ENCODE assay signal across 1 cellular context in the genomic region with DNA sequence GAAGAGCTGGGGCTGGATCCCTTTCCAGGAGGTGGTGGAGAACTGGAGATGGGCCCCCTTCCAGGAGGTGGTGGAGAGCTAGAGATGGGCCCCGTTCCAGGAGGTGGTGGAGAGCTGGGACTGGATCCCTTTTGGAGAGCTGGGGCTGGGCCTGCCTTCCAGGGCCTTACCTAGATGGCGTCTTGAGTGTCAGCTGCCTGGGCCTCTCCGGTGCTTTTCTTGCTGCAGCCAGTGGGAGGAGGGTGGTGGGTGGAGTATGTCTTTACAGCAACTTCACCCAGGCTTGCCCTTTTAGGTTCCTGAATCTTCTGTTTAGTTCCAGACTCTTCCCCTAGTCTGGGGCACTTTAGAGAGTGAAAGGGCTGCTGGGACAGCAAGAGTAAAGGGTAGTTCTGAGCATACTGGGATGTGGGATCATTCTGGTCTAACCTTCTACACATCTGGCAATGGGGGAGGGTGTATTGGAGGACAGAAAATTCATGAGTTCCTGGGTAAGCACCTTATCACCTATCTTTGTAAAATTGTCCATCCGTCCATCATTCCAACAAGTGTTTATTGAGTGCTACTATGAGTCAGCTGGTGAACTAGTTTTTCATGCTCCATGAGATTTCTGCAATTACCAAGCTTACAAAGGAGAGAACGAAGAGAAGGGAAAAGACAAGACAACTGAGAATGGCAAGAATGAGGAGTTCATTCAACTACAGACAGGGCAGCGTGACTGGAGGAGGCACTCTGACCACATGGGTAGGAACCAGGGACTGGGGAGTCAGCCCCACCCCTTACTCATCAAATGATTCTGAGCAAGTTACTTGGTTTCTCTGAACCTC.
TF ChIP-seq lines count a peak whose summit lies in the region.

No MANE protein-coding gene starts in this region.

TF ChIP-seq in K562, 482 proteins besides CTCF, POLR2A, EP300 and RAD21:
- TF ChIP-seq GATA2 (CRISPR knock-in tag; IDR thresholded peaks at IDR 0.05), result peak; percentile 10; the same call in 1 of the 2 replicates
- TF ChIP-seq RCOR1 (IDR thresholded peaks at IDR 0.05; ENCODE audit: borderline replicate concordance in 1 of 2, low read depth in 2 of 2, low read length in 2 of 2), result peak in 1 of 2 experiments; percentile 19; a peak in 1 of 4 replicates
- no peak for TF ChIP-seq MYNN (IDR thresholded peaks at IDR 0.05)
- no peak for TF ChIP-seq MYNN (CRISPR knock-in tag; IDR thresholded peaks at IDR 0.05)
- no peak for TF ChIP-seq BRD9 (IDR thresholded peaks at IDR 0.05; ENCODE audit: low read depth, partially characterized antibody)
- 0 out of 2 replicates have a peak, but pooled peaks have one; percentile 4 for TF ChIP-seq TCF3 (CRISPR knock-in tag; IDR thresholded peaks at IDR 0.05)
- TF ChIP-seq FOSL1 (tag; conservative IDR thresholded peaks at IDR 0.05), result peak; percentile 34; the same call in 1 of the 2 replicates
- 0 out of 3 replicates have a peak, but pooled peaks of 1 of the 2 experiments have one; percentile 20 for TF ChIP-seq CBX3 (IDR thresholded peaks at IDR 0.05; ENCODE audit: borderline replicate concordance in 1 of 2, low read length in 2 of 2)
- TF ChIP-seq MED1 (CRISPR knock-in tag; IDR thresholded peaks at IDR 0.05; ENCODE audit: borderline replicate concordance), result no peak
- TF ChIP-seq NFE2 (IDR thresholded peaks at IDR 0.05; ENCODE audit: low read depth), result peak; percentile 11; the same call in 1 of the 2 replicates
- TF ChIP-seq ZNF134 (CRISPR knock-in tag; conservative IDR thresholded peaks at IDR 0.05), result no peak
- no peak for TF ChIP-seq SUPT5H (IDR thresholded peaks at IDR 0.05)
- TF ChIP-seq, protein P1, sequence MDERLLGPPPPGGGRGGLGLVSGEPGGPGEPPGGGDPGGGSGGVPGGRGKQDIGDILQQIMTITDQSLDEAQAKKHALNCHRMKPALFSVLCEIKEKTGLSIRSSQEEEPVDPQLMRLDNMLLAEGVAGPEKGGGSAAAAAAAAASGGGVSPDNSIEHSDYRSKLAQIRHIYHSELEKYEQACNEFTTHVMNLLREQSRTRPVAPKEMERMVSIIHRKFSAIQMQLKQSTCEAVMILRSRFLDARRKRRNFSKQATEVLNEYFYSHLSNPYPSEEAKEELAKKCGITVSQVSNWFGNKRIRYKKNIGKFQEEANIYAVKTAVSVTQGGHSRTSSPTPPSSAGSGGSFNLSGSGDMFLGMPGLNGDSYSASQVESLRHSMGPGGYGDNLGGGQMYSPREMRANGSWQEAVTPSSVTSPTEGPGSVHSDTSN (CRISPR knock-in tag; IDR thresholded peaks at IDR 0.05; ENCODE audit: low read depth), result no peak
- TF ChIP-seq, protein P1 (tag; conservative IDR thresholded peaks at IDR 0.05; ENCODE audit: low read depth), result peak; percentile 47; the same call in 1 of the 2 replicates
- peak; percentile 40; the same call in 1 of the 2 replicates for TF ChIP-seq JUND (IDR thresholded peaks at IDR 0.05; ENCODE audit: borderline replicate concordance, low read depth, low read length)
- peak; percentile 14; the same call in 1 of the 3 replicates for TF ChIP-seq JUND (tag; IDR thresholded peaks at IDR 0.05; ENCODE audit: borderline replicate concordance, low read depth, low read length)
- no peak for TF ChIP-seq KDM2B (CRISPR knock-in tag; IDR thresholded peaks at IDR 0.05)
- TF ChIP-seq ZNF253 (CRISPR knock-in tag; conservative IDR thresholded peaks at IDR 0.05), result no peak
- TF ChIP-seq ZNF12 (CRISPR knock-in tag; IDR thresholded peaks at IDR 0.05), result no peak
- TF ChIP-seq SIX5 (IDR thresholded peaks at IDR 0.05; ENCODE audit: borderline replicate concordance in 1 of 2, insufficient read depth in 1 of 2, low read depth in 1 of 2, low read length in 2 of 2), result no peak
- TF ChIP-seq, protein P2, sequence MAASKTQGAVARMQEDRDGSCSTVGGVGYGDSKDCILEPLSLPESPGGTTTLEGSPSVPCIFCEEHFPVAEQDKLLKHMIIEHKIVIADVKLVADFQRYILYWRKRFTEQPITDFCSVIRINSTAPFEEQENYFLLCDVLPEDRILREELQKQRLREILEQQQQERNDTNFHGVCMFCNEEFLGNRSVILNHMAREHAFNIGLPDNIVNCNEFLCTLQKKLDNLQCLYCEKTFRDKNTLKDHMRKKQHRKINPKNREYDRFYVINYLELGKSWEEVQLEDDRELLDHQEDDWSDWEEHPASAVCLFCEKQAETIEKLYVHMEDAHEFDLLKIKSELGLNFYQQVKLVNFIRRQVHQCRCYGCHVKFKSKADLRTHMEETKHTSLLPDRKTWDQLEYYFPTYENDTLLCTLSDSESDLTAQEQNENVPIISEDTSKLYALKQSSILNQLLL (CRISPR knock-in tag; IDR thresholded peaks at IDR 0.05; ENCODE audit: borderline replicate concordance), result no peak
- TF ChIP-seq, protein P3, sequence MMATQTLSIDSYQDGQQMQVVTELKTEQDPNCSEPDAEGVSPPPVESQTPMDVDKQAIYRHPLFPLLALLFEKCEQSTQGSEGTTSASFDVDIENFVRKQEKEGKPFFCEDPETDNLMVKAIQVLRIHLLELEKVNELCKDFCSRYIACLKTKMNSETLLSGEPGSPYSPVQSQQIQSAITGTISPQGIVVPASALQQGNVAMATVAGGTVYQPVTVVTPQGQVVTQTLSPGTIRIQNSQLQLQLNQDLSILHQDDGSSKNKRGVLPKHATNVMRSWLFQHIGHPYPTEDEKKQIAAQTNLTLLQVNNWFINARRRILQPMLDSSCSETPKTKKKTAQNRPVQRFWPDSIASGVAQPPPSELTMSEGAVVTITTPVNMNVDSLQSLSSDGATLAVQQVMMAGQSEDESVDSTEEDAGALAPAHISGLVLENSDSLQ (IDR thresholded peaks at IDR 0.05), result peak; percentile 62
- TF ChIP-seq TBP (optimal IDR thresholded peaks at IDR 0.05; ENCODE audit: low read depth, low read length), result no peak
- no peak for TF ChIP-seq SMAD3 (CRISPR knock-in tag; conservative IDR thresholded peaks at IDR 0.05)
- TF ChIP-seq, protein P4, sequence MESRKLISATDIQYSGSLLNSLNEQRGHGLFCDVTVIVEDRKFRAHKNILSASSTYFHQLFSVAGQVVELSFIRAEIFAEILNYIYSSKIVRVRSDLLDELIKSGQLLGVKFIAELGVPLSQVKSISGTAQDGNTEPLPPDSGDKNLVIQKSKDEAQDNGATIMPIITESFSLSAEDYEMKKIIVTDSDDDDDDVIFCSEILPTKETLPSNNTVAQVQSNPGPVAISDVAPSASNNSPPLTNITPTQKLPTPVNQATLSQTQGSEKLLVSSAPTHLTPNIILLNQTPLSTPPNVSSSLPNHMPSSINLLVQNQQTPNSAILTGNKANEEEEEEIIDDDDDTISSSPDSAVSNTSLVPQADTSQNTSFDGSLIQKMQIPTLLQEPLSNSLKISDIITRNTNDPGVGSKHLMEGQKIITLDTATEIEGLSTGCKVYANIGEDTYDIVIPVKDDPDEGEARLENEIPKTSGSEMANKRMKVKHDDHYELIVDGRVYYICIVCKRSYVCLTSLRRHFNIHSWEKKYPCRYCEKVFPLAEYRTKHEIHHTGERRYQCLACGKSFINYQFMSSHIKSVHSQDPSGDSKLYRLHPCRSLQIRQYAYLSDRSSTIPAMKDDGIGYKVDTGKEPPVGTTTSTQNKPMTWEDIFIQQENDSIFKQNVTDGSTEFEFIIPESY (CRISPR knock-in tag; IDR thresholded peaks at IDR 0.05), result no peak
- TF ChIP-seq MYC (IDR thresholded peaks at IDR 0.05; ENCODE audit: low read depth, low read length), result no peak
- TF ChIP-seq MYC (CRISPR knock-in tag; IDR thresholded peaks at IDR 0.05; ENCODE audit: borderline replicate concordance, low read depth), result no peak
- peak; percentile 38; the same call in 1 of the 2 replicates for TF ChIP-seq CTBP1 (IDR thresholded peaks at IDR 0.05; ENCODE audit: borderline replicate concordance)
- no peak for TF ChIP-seq ZNF766 (CRISPR knock-in tag; conservative IDR thresholded peaks at IDR 0.05)
- TF ChIP-seq, protein P5, sequence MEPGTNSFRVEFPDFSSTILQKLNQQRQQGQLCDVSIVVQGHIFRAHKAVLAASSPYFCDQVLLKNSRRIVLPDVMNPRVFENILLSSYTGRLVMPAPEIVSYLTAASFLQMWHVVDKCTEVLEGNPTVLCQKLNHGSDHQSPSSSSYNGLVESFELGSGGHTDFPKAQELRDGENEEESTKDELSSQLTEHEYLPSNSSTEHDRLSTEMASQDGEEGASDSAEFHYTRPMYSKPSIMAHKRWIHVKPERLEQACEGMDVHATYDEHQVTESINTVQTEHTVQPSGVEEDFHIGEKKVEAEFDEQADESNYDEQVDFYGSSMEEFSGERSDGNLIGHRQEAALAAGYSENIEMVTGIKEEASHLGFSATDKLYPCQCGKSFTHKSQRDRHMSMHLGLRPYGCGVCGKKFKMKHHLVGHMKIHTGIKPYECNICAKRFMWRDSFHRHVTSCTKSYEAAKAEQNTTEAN (CRISPR knock-in tag; IDR thresholded peaks at IDR 0.05), result no peak
- TF ChIP-seq MEIS2 (IDR thresholded peaks at IDR 0.05; ENCODE audit: partially characterized antibody), result peak; percentile 52
- no peak for TF ChIP-seq HDAC6 (IDR thresholded peaks at IDR 0.05; ENCODE audit: low read depth, low read length)
TF ChIP-seq in K562: peak in this region for 11.
